ENCODE assay signal across 9 cellular contexts in the genomic region with DNA sequence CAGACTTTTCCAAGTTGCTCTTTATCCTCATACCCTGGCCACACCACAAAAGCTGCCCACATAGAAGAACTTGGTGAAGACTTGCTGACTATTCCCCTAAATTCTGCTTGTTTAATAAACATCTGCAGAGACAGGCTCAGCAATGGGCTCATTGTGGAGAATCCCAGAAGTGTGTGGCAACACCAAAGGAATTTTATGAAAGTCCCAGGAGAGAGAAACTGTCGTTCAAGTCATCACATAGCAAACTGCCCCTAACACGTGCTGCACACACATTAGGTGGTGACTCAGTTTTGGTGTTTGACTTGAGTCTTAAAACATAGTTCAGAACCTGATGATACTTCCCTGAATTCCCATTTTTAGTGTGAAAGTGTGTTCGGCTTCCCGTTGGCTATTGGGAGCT. TPM values are rescaled to one million over a fixed set of nuclear protein-coding genes. Genes with fewer than 3 reads are reported as not detected.
DNase-seq lines count a peak whose midpoint lies in the region; ATAC-seq and TF ChIP-seq lines count a peak whose summit lies in the region.
"Had no signal": no experiment of that assay in that cellular context is flagged by ENCODE, and none has a peak within 500 bp of the region (broad histone marks: within the 10 kb centered on the region; RNA-seq: fewer than 3 reads in every experiment).

No MANE protein-coding gene starts in this region.

- DNase-seq in RKO (ENCODE audit: low spot score) (peak; percentile 11), fibroblast of villous mesenchyme (ENCODE audit: low read depth) (peak; percentile 34), suprapubic skin (ENCODE audit: low spot score in 2 of 2) (no peak), GF-D8 (lab: John Stamatoyannopoulos, UW) (no peak), NCI-H510A treated with DMSO at 0.1 percent for 48 hours (lab: John Stamatoyannopoulos, UW) (no peak)
- DNase-seq in effector memory CD4-positive, alpha-beta T cell, result no peak
- DNase-seq: NCI-H2107 had no signal

- H3K36me3 ChIP-seq in suprapubic skin, result no peaks in the 10 kb centered on the region
- no peaks in the 10 kb centered on the region for H3K36me3 ChIP-seq in effector memory CD4-positive, alpha-beta T cell (ENCODE audit: control insufficient read depth, insufficient read depth, low read length)

- 72% methylated on average over 4 of the region's 4 CpGs for WGBS in suprapubic skin

- TF ChIP-seq CTCF in fibroblast of villous mesenchyme (IDR thresholded peaks at IDR 0.05; ENCODE audit: insufficient read depth, low read depth, low read length) (no peak), suprapubic skin (IDR thresholded peaks at IDR 0.05) (no peak)

- no peak for TF ChIP-seq POLR2A in suprapubic skin (IDR thresholded peaks at IDR 0.05)

- H3K4me1 ChIP-seq in suprapubic skin, result peaks cover 11% of the 10 kb centered on the region
- peaks cover 7% of the 10 kb centered on the region for H3K4me1 ChIP-seq in effector memory CD4-positive, alpha-beta T cell (ENCODE audit: control insufficient read depth, insufficient read depth, low read length, poor library complexity, severe bottlenecking)

- peaks cover 19% of the 10 kb centered on the region for H3K27me3 ChIP-seq in suprapubic skin
- H3K27me3 ChIP-seq in effector memory CD4-positive, alpha-beta T cell (replicated peaks; ENCODE audit: control insufficient read depth, insufficient read depth, low read length, poor library complexity, severe bottlenecking), result peaks cover 4% of the 10 kb centered on the region

- no peaks in the 10 kb centered on the region for H3K9me3 ChIP-seq in suprapubic skin
- no peaks in the 10 kb centered on the region for H3K9me3 ChIP-seq in effector memory CD4-positive, alpha-beta T cell (ENCODE audit: control insufficient read depth, low read length)

- H3K4me3 ChIP-seq in fibroblast of villous mesenchyme (ENCODE audit: low read depth, low read length), result no peak overlapping the region
- H3K4me3 ChIP-seq in suprapubic skin, result no peak overlapping the region
- H3K4me3 ChIP-seq in effector memory CD4-positive, alpha-beta T cell (ENCODE audit: insufficient read depth, low read depth, low read length, poor library complexity, severe bottlenecking), result no peak overlapping the region

- TF ChIP-seq EP300 in suprapubic skin (IDR thresholded peaks at IDR 0.05), result no peak

- peak; percentile 8 for ATAC-seq in GM18502 (IDR thresholded peaks at IDR 0.05; ENCODE audit: poor library complexity, unreplicated experiment)

- H3K27ac ChIP-seq in suprapubic skin, result peak overlapping the region; percentile 55
- no peak overlapping the region for H3K27ac ChIP-seq in effector memory CD4-positive, alpha-beta T cell (ENCODE audit: insufficient read depth, low read length, poor library complexity, severe bottlenecking)
- H3K27ac ChIP-seq: SK-N-MC had no signal

RNA-seq across cellular contexts. Expression of a gene that starts 38.6 kb away (rescaled TPM):
- total RNA-seq in fibroblast of villous mesenchyme (6.5 and 9.3 TPM in 2 replicates), suprapubic skin (10 to 100 TPM; 10.7 to 19.6 (median 12.8) TPM)

Comparison
In these comparisons a context has a peak if more than half of its experiments do, and no peak if none do; other contexts are left out.
1. DNase-seq: peak in RKO (single experiment) and fibroblast of villous mesenchyme (single experiment); none in suprapubic skin (0 of 2), GF-D8 (single experiment), effector memory CD4-positive, alpha-beta T cell (0 of 3) and NCI-H510A treated with DMSO at 0.1 percent for 48 hours (single experiment).